ENCODE assay signal across 16 cellular contexts in the genomic region with DNA sequence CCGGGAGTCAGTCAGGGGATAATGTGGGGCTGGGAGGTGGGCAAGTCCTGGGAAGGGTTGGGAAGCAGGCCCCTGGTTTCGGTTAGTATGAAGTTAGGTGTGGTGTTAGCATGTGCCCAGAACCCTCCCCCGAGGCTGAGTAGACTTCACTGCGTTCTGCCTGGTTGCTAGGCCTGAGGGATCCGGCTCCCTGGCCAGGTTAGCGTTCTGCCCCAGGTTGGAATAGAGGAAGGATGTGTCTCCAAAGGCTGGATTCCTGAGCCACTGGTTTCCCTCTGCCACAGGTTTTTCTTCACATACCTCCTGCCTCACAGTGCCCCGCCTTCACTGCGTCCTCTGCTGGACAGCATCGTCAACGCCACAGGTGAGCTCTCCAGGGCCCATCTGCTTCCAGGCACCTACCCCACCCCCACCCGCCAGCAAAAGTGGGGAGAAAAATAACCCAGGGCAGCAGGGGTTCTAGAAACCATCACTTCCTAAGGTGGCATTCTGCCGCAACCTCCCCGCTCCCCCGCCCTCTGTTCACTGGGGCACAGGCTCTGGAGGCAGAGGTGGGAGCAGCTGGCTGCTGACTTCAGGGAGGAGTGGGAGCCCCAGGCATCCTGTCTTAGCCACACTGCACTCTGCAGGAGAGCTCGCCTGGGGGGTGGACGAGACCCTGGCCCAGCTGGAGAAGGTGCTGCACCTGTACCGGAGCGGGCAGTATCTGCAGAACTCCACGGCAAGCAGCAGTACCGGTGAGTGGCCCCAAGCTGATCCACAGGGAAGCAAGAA. TPM values are rescaled to one million over a fixed set of nuclear protein-coding genes. Genes with fewer than 3 reads are reported as not detected.
DNase-seq lines count a peak whose midpoint lies in the region; ATAC-seq and TF ChIP-seq lines count a peak whose summit lies in the region.
"Had no signal": no experiment of that assay in that cellular context is flagged by ENCODE, and none has a peak within 500 bp of the region (broad histone marks: within the 10 kb centered on the region; RNA-seq: fewer than 3 reads in every experiment).

No MANE protein-coding gene starts in this region.

- peak; percentile 36 for TF ChIP-seq CTCF in GM12864 (IDR thresholded peaks at IDR 0.05; ENCODE audit: low read depth, low read length, missing control alignments)

- H3K27ac ChIP-seq in skeletal muscle tissue (ENCODE audit: low read depth, low read length) (peak overlapping the region; percentile 95), SJCRH30 (no peak overlapping the region)

- H3K4me3 ChIP-seq in GM12864 (ENCODE audit: low read depth, low read length) (no peak overlapping the region), skeletal muscle tissue (ENCODE audit: low read length in 3 of 3) (peak overlapping the region; percentile 22 to 63 (median 43)), SJCRH30 (no peak overlapping the region)

- H3K36me3 ChIP-seq in skeletal muscle tissue (ENCODE audit: control insufficient read depth in 3 of 3, insufficient read depth in 3 of 3, low read length in 3 of 3) (peaks cover 49 to 59% (median 55%) of the 10 kb centered on the region in 3 donors), SJCRH30 (peaks cover 98% of the 10 kb centered on the region)

- H3K9ac ChIP-seq in skeletal muscle tissue (ENCODE audit: low read depth in 1 of 3, low read length in 3 of 3) = peak overlapping the region; percentile 76 to 83 (median 79)
- H3K9ac ChIP-seq: SK-N-SH had no signal

- no peak for ATAC-seq in HG02884 (IDR thresholded peaks at IDR 0.05; ENCODE audit: unreplicated experiment)
- ATAC-seq: CD8-positive, alpha-beta T cell had no signal

- H3K4me1 ChIP-seq in skeletal muscle tissue (ENCODE audit: control insufficient read depth in 3 of 3, insufficient read depth in 3 of 3, low read length in 3 of 3) (peaks cover 82 to 92% (median 83%) of the 10 kb centered on the region in 3 donors), SJCRH30 (peaks cover 80% of the 10 kb centered on the region)

- H3K9me3 ChIP-seq in skeletal muscle tissue (ENCODE audit: control insufficient read depth in 3 of 3, low read length in 3 of 3) = no peaks in the 10 kb centered on the region
- H3K9me3 ChIP-seq in SJCRH30 (replicated peaks) = no peaks in the 10 kb centered on the region
- H3K9me3 ChIP-seq: SK-N-SH had no signal

- DNase-seq in GM12864 (ENCODE audit: low read depth) (no peak), SW480 (ENCODE audit: low spot score) (peak; percentile 40), iPS-NIHi7 (ENCODE audit: extremely low spot score) (peak; percentile 75), NCI-H2081 (lab: John Stamatoyannopoulos, UW) (no peak), SJCRH30 (no peak)
- no peak for DNase-seq in activated CD8-positive, alpha-beta memory T cell treated with anti-CD3 and anti-CD28 coated beads for 24 hours
- DNase-seq: activated CD4-positive, alpha-beta T cell treated with anti-CD3 and anti-CD28 coated beads for 48 hours; activated naive CD4-positive, alpha-beta T cell treated with anti-CD3 and anti-CD28 coated beads, Interleukin-2, amount 10 ng/mL, durations not matched to agents 7 days and 5 days; CD8-positive, alpha-beta T cell; dermis blood vessel endothelial cell; NCI-H1048; SK-N-SH; stimulated activated CD4-positive, alpha-beta T cell treated with anti-CD3 and anti-CD28 coated beads, Interleukin-2, amount 100 ng/mL, for 24 hours; stimulated activated naive CD4-positive, alpha-beta T cell had no signal

- no peaks in the 10 kb centered on the region for H3K27me3 ChIP-seq in skeletal muscle tissue (ENCODE audit: control insufficient read depth in 3 of 3, insufficient read depth in 3 of 3, low read length in 3 of 3)
- H3K27me3 ChIP-seq in SJCRH30 = no peaks in the 10 kb centered on the region

RNA-seq across cellular contexts. Expression of a gene that starts 7.0 kb away (rescaled TPM):
- 89.2 TPM for total RNA-seq in skeletal muscle tissue
- 361 and 363 TPM in 2 replicates for total RNA-seq in SJCRH30 (2014; rRNA removed; shearing (Covaris generic))
- total RNA-seq: CD8-positive, alpha-beta T cell had no signal

Comparison
In these comparisons a context has a peak if more than half of its experiments do, and no peak if none do; other contexts are left out.
1. DNase-seq: peak in SW480 (single experiment) and iPS-NIHi7 (single experiment); none in GM12864 (single experiment), NCI-H2081 (0 of 2), SJCRH30 (0 of 2) and activated CD8-positive, alpha-beta memory T cell treated with anti-CD3 and anti-CD28 coated beads for 24 hours (single experiment).
2. H3K4me3 ChIP-seq: peak in skeletal muscle tissue (3 of 3); none in GM12864 (single experiment) and SJCRH30 (single experiment).